8 cellular contexts compared by ENCODE assay signal in genomic region chr2:179031731-179032408, GRCh38. TPM values are rescaled to one million over a fixed set of nuclear protein-coding genes. Genes with fewer than 3 reads are reported as not detected.
DNase-seq lines count a peak whose midpoint lies in the region; ATAC-seq and TF ChIP-seq lines count a peak whose summit lies in the region.

No MANE protein-coding gene starts in this region.

- TF ChIP-seq CTCF in AG04449 (IDR thresholded peaks at IDR 0.05; ENCODE audit: insufficient read depth, low read length, missing control alignments) (no peak), osteocyte (IDR thresholded peaks at IDR 0.05) (no peak)

- DNase-seq in AG04449 (ENCODE audit: low read depth, low spot score) = peak; percentile 66
- DNase-seq in osteocyte (ENCODE audit: extremely low spot score, unreplicated experiment) = no peak
- DNase-seq in NCI-H187 (lab: John Stamatoyannopoulos, UW) = no peak
- no peak for DNase-seq in middle frontal gyrus (ENCODE audit: extremely low spot score, low spot score)
- DNase-seq in NCI-H345 (lab: John Stamatoyannopoulos, UW) = no peak

- ATAC-seq in GM18868 (IDR thresholded peaks at IDR 0.05; ENCODE audit: unreplicated experiment) = peak; percentile 96
- peak; percentile 98 for ATAC-seq in HG03060 (IDR thresholded peaks at IDR 0.05; ENCODE audit: low read depth, unreplicated experiment)
- ATAC-seq in activated CD4-positive, CD25-positive, alpha-beta regulatory T cell treated with anti-CD3 and anti-CD28 coated beads, Interleukin-2, amount 50 U/mL, for 24 hours = peak; percentile 92

- peaks cover 2% of the 10 kb centered on the region for H3K36me3 Mint-ChIP-seq in osteocyte (ENCODE audit: unreplicated experiment)

- CTCF ChIA-PET in AG04449 (lab: Yijun Ruan, JAX) = interaction anchor here (1.5 kb wide), 1 partner anchor 12 kb away, joined by 3 read pairs; no protein-coding TSS in a partner anchor

- peaks cover 11% of the 10 kb centered on the region for H3K27me3 Mint-ChIP-seq in osteocyte (ENCODE audit: unreplicated experiment)

- POLR2A ChIA-PET in AG04449 (lab: Yijun Ruan, JAX) = no interaction called here

- peak overlapping the region; percentile 65 for H3K27ac Mint-ChIP-seq in osteocyte (ENCODE audit: unreplicated experiment)

- H3K9me3 Mint-ChIP-seq in osteocyte (ENCODE audit: unreplicated experiment) = peaks cover 16% of the 10 kb centered on the region

- peaks cover 17% of the 10 kb centered on the region for H3K4me1 Mint-ChIP-seq in osteocyte (ENCODE audit: unreplicated experiment)

- peak overlapping the region; percentile 19 for H3K4me3 ChIP-seq in AG04449 (ENCODE audit: low read depth, low read length)

- H3K4me3 Mint-ChIP-seq in osteocyte (ENCODE audit: unreplicated experiment) = peak overlapping the region; percentile 59

RNA-seq across cellular contexts. Expression of gene CCDC141, which starts 18.1 kb away (rescaled TPM):
- total RNA-seq in osteocyte = not detected in 2 replicates
